Comparison of ENCODE assay signal across 12 cellular contexts in the genomic region with DNA sequence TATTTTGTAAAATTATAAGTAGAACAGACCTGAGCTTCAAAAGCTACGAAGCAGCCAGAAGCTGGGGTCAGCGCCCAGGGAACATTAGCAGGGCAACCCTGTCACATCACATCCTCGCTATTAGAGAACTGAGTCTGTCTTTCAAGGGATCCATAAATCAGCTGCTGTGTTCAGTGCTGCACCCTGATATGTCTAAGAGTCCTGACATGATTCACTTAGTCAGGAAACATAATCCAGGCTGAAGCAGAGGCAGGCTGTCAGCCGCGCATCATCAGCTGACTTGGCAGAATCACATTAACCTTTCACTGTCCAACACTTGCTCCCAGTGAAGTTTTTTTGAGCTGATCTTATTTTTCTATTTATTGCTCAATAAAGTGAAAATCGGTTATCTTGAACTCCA. TPM values are rescaled to one million over a fixed set of nuclear protein-coding genes. Genes with fewer than 3 reads are reported as not detected.
A peak's percentile ranks its signal among the peaks of the same experiment; 100 is the strongest.
DNase-seq lines count a peak whose midpoint lies in the region; ATAC-seq and TF ChIP-seq lines count a peak whose summit lies in the region.
"Had no signal": no experiment of that assay in that cellular context is flagged by ENCODE, and none has a peak within 500 bp of the region (broad histone marks: within the 10 kb centered on the region; RNA-seq: fewer than 3 reads in every experiment).

No MANE protein-coding gene starts in this region.

- H3K4me1 Mint-ChIP-seq in endodermal cell: peaks cover 16% of the 10 kb centered on the region
- H3K4me1 Mint-ChIP-seq: stimulated activated effector memory CD8-positive, alpha-beta T cell treated with anti-CD3 and anti-CD28 coated beads, Interleukin-12 subunit alpha, Interleukin-12 subunit beta, amount 100 ng/mL, for 72 hours had no signal

- H3K36me3 ChIP-seq in neural cell (ENCODE audit: insufficient read depth, low read length): no peaks in the 10 kb centered on the region
- H3K36me3 ChIP-seq in endodermal cell (ENCODE audit: control insufficient read depth, insufficient read depth, low read length): no peaks in the 10 kb centered on the region
- H3K36me3 ChIP-seq: ascending aorta had no signal

- H2AFZ ChIP-seq in neural cell (ENCODE audit: low read depth, low read length): no peak overlapping the region

- H3K9ac ChIP-seq in neural cell (ENCODE audit: low read length): no peak overlapping the region
- no peak overlapping the region for H3K9ac ChIP-seq in endodermal cell (ENCODE audit: extremely low read depth, low read length, poor library complexity, severe bottlenecking)

- TF ChIP-seq RAD21 in neural cell (conservative IDR thresholded peaks at IDR 0.05): no peak

- no peaks in the 10 kb centered on the region for H3K36me3 Mint-ChIP-seq in endodermal cell (ENCODE audit: low read depth)
- H3K36me3 Mint-ChIP-seq: IgD-negative memory B cell; stimulated activated effector memory CD8-positive, alpha-beta T cell treated with anti-CD3 and anti-CD28 coated beads, Interleukin-12 subunit alpha, Interleukin-12 subunit beta, amount 100 ng/mL, for 72 hours had no signal

- H3K27ac ChIP-seq in epithelial cell of prostate (no peak overlapping the region), neural cell (ENCODE audit: low read length) (peak overlapping the region; percentile 50), endodermal cell (ENCODE audit: low read depth, low read length) (no peak overlapping the region)
- H3K27ac ChIP-seq: ascending aorta had no signal

- no peaks in the 10 kb centered on the region for H3K27me3 Mint-ChIP-seq in endodermal cell (ENCODE audit: insufficient read depth)
- H3K27me3 Mint-ChIP-seq: IgD-negative memory B cell had no signal

- H3K9me3 ChIP-seq in neural cell (ENCODE audit: low read length): no peaks in the 10 kb centered on the region
- no peaks in the 10 kb centered on the region for H3K9me3 ChIP-seq in endodermal cell (ENCODE audit: control insufficient read depth, low read length)
- H3K9me3 ChIP-seq: ascending aorta had no signal

- H3K27me3 ChIP-seq in neural cell (ENCODE audit: insufficient read depth, low read depth, low read length) (no peaks in the 10 kb centered on the region), endodermal cell (ENCODE audit: control insufficient read depth, insufficient read depth, low read length, poor library complexity, severe bottlenecking) (no peaks in the 10 kb centered on the region)
- H3K27me3 ChIP-seq: ascending aorta had no signal

- no peaks in the 10 kb centered on the region for H3F3A ChIP-seq in neural cell (ENCODE audit: insufficient read depth, low read length, poor library complexity, severe bottlenecking)

- H3K9me2 ChIP-seq in neural cell (ENCODE audit: insufficient read depth, low read length): no peaks in the 10 kb centered on the region

- no peak for TF ChIP-seq CTCF in neural cell (IDR thresholded peaks at IDR 0.05; ENCODE audit: poor library complexity, severe bottlenecking)
- TF ChIP-seq CTCF in endodermal cell (conservative IDR thresholded peaks at IDR 0.05): no peak

- H3K4me2 ChIP-seq in neural cell (ENCODE audit: low read length): peak overlapping the region; percentile 60

- no peaks in the 10 kb centered on the region for H3K79me2 ChIP-seq in neural cell (replicated peaks; ENCODE audit: insufficient read depth, low read length)

- no peaks in the 10 kb centered on the region for H3K4me1 ChIP-seq in endodermal cell (ENCODE audit: control insufficient read depth, insufficient read depth, low read length)
- H3K4me1 ChIP-seq: ascending aorta had no signal

- H3K27ac Mint-ChIP-seq in endodermal cell: no peak overlapping the region
- H3K27ac Mint-ChIP-seq: IgD-negative memory B cell; stimulated activated effector memory CD8-positive, alpha-beta T cell treated with anti-CD3 and anti-CD28 coated beads, Interleukin-12 subunit alpha, Interleukin-12 subunit beta, amount 100 ng/mL, for 72 hours; T-helper 1 cell treated with Interleukin-12 subunit alpha and Interleukin-12 subunit beta and Interleukin-4 antibody, amounts not matched to agents 30 μg/mL and 1 μg/mL, for 36 hours had no signal

- WGBS in endodermal cell (ENCODE audit: insufficient coverage in 1 of 2, insufficient read length in 1 of 2), 2 experiments: 62 to 74% methylated on average over 5 to 6 of the region's 6 CpGs

- H4K20me1 ChIP-seq in neural cell (ENCODE audit: insufficient read depth): no peaks in the 10 kb centered on the region

- no peak overlapping the region for H3K4me3 Mint-ChIP-seq in endodermal cell
- H3K4me3 Mint-ChIP-seq: IgD-negative memory B cell; stimulated activated effector memory CD8-positive, alpha-beta T cell treated with anti-CD3 and anti-CD28 coated beads, Interleukin-12 subunit alpha, Interleukin-12 subunit beta, amount 100 ng/mL, for 72 hours; T-helper 1 cell treated with Interleukin-12 subunit alpha and Interleukin-12 subunit beta and Interleukin-4 antibody, amounts not matched to agents 30 μg/mL and 1 μg/mL, for 36 hours had no signal

- H3K4me3 ChIP-seq in neural cell (ENCODE audit: low read length) (peak overlapping the region; percentile 49), endodermal cell (ENCODE audit: low read length) (no peak overlapping the region)
- H3K4me3 ChIP-seq: ascending aorta had no signal

- TF ChIP-seq EP300 in neural cell (conservative IDR thresholded peaks at IDR 0.05; ENCODE audit: poor library complexity, severe bottlenecking): peak; percentile 88

- DNase-seq in Daoy (ENCODE audit: low read depth): peak; percentile 37
- peak; percentile 72 for DNase-seq in NCI-H69 (lab: John Stamatoyannopoulos, UW)
- DNase-seq in epithelial cell of prostate (ENCODE audit: low read depth, low spot score): peak; percentile 51
- DNase-seq in endodermal cell: no peak
- DNase-seq in GF-D8 (lab: John Stamatoyannopoulos, UW): no peak
- DNase-seq in NCI-H345 treated with DMSO at 0.1 percent for 48 hours (lab: John Stamatoyannopoulos, UW; ENCODE audit: unreplicated experiment): no peak

- H3K9me3 Mint-ChIP-seq in endodermal cell: no peaks in the 10 kb centered on the region
- H3K9me3 Mint-ChIP-seq: IgD-negative memory B cell; stimulated activated effector memory CD8-positive, alpha-beta T cell treated with anti-CD3 and anti-CD28 coated beads, Interleukin-12 subunit alpha, Interleukin-12 subunit beta, amount 100 ng/mL, for 72 hours; T-helper 1 cell treated with Interleukin-12 subunit alpha and Interleukin-12 subunit beta and Interleukin-4 antibody, amounts not matched to agents 30 μg/mL and 1 μg/mL, for 36 hours had no signal

- ATAC-seq in GM19455 (IDR thresholded peaks at IDR 0.05; ENCODE audit: unreplicated experiment): no peak
- ATAC-seq: stimulated activated effector memory CD8-positive, alpha-beta T cell treated with anti-CD3 and anti-CD28 coated beads, Interleukin-12 subunit alpha, Interleukin-12 subunit beta, amount 100 ng/mL, for 72 hours had no signal

TF ChIP-seq in neural cell, 6 proteins besides CTCF, POLR2A, EP300 and RAD21:
- TF ChIP-seq MXI1 (conservative IDR thresholded peaks at IDR 0.05; ENCODE audit: poor library complexity, severe bottlenecking) (peak; percentile 28), POLR2AphosphoS5 (IDR thresholded peaks at IDR 0.05) (peak; percentile 79), SMC3 (conservative IDR thresholded peaks at IDR 0.05; ENCODE audit: poor library complexity) (peak; percentile 20)
- TF ChIP-seq, protein P1, sequence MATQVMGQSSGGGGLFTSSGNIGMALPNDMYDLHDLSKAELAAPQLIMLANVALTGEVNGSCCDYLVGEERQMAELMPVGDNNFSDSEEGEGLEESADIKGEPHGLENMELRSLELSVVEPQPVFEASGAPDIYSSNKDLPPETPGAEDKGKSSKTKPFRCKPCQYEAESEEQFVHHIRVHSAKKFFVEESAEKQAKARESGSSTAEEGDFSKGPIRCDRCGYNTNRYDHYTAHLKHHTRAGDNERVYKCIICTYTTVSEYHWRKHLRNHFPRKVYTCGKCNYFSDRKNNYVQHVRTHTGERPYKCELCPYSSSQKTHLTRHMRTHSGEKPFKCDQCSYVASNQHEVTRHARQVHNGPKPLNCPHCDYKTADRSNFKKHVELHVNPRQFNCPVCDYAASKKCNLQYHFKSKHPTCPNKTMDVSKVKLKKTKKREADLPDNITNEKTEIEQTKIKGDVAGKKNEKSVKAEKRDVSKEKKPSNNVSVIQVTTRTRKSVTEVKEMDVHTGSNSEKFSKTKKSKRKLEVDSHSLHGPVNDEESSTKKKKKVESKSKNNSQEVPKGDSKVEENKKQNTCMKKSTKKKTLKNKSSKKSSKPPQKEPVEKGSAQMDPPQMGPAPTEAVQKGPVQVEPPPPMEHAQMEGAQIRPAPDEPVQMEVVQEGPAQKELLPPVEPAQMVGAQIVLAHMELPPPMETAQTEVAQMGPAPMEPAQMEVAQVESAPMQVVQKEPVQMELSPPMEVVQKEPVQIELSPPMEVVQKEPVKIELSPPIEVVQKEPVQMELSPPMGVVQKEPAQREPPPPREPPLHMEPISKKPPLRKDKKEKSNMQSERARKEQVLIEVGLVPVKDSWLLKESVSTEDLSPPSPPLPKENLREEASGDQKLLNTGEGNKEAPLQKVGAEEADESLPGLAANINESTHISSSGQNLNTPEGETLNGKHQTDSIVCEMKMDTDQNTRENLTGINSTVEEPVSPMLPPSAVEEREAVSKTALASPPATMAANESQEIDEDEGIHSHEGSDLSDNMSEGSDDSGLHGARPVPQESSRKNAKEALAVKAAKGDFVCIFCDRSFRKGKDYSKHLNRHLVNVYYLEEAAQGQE (IDR thresholded peaks at IDR 0.05; ENCODE audit: borderline replicate concordance): no peak

RNA-seq across cellular contexts. Expression of a gene that starts 23.5 kb away (rescaled TPM):
- total RNA-seq in Daoy (2014; rRNA removed; shearing (Covaris generic)): 0.18 and 1.1 TPM in 2 replicates
- 0.71 and 0.82 TPM in 2 replicates for polyA plus RNA-seq in neural cell
- 0.69 and 0.73 TPM in 2 replicates for polyA minus RNA-seq in neural cell
- total RNA-seq in endodermal cell: under 1 TPM; 0.07 to 0.15 TPM
- 0.46 TPM for polyA plus RNA-seq in endodermal cell (2013, experiment 1 of 2)
- polyA plus RNA-seq in endodermal cell (2013, experiment 2 of 2): 0.21 TPM
- total RNA-seq: ascending aorta had no signal
- polyA plus RNA-seq: IgD-negative memory B cell had no signal

Comparison
In these comparisons a context has a peak if more than half of its experiments do, and no peak if none do; other contexts are left out.
1. DNase-seq: peak in Daoy (single experiment), NCI-H69 (single experiment) and epithelial cell of prostate (single experiment); none in endodermal cell (single experiment), GF-D8 (single experiment) and NCI-H345 treated with DMSO at 0.1 percent for 48 hours (single experiment).